ENCODE assay signal across 31 cellular contexts in the genomic region with DNA sequence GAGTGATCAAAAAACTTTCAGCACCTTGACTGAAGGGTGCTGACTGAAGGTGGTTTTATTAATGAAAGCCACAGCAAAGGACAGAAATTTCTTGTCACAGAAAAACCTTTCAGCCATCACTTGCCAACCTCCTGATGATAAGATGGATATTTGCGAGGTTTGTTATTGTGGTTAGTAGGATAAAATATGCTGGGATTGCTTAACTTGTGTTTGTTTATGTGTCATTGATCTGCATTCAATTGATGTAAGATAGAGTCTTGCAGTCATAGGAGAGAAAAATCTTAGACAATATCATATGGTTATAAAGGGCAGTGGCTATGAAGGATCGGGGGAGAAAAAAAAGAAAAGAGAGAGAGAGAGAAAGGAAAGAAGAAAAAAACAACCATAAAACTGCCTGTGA. TPM values are rescaled to one million over a fixed set of nuclear protein-coding genes. Genes with fewer than 3 reads are reported as not detected.
DNase-seq lines count a peak whose midpoint lies in the region; FAIRE-seq and TF ChIP-seq lines count a peak whose summit lies in the region.
"Had no signal": no experiment of that assay in that cellular context is flagged by ENCODE, and none has a peak within 500 bp of the region (broad histone marks: within the 10 kb centered on the region; RNA-seq: fewer than 3 reads in every experiment).

No MANE protein-coding gene starts in this region.

- peak overlapping the region; percentile 34 for H3K4me2 ChIP-seq in Loucy (ENCODE audit: low read depth, low read length, poor library complexity, severe bottlenecking)
- H3K4me2 ChIP-seq: KMS-11 had no signal

- H3K27me3 Mint-ChIP-seq in activated CD4-positive, alpha-beta memory T cell treated with anti-CD3 and anti-CD28 coated beads, Interleukin-2, amount 10 ng/mL, durations not matched to agents 7 days and 5 days = peaks cover 24% of the 10 kb centered on the region
- peaks cover 29% of the 10 kb centered on the region for H3K27me3 Mint-ChIP-seq in activated CD4-positive, alpha-beta memory T cell treated with anti-CD3 and anti-CD28 coated beads for 36 hours
- H3K27me3 Mint-ChIP-seq: B cell had no signal

- intact Hi-C loops in activated CD4-positive, alpha-beta memory T cell treated with anti-CD3 and anti-CD28 coated beads for 36 hours (cut with micrococcal nuclease) = no loop called here

- H3K27ac Mint-ChIP-seq in activated CD4-positive, alpha-beta memory T cell treated with anti-CD3 and anti-CD28 coated beads, Interleukin-2, amount 10 ng/mL, durations not matched to agents 7 days and 5 days = no peak overlapping the region
- H3K27ac Mint-ChIP-seq in activated CD4-positive, alpha-beta memory T cell treated with anti-CD3 and anti-CD28 coated beads for 36 hours = no peak overlapping the region
- H3K27ac Mint-ChIP-seq: activated naive CD4-positive, alpha-beta T cell treated with anti-CD3 and anti-CD28 coated beads, Interleukin-2, amount 50 U/mL, for 24 hours; B cell; CD8-positive, alpha-beta T cell; naive thymus-derived CD4-positive, alpha-beta T cell had no signal

- no peaks in the 10 kb centered on the region for H3K9me3 Mint-ChIP-seq in activated CD4-positive, alpha-beta memory T cell treated with anti-CD3 and anti-CD28 coated beads, Interleukin-2, amount 10 ng/mL, durations not matched to agents 7 days and 5 days
- no peaks in the 10 kb centered on the region for H3K9me3 Mint-ChIP-seq in activated CD4-positive, alpha-beta memory T cell treated with anti-CD3 and anti-CD28 coated beads for 36 hours
- H3K9me3 Mint-ChIP-seq: activated naive CD4-positive, alpha-beta T cell treated with anti-CD3 and anti-CD28 coated beads, Interleukin-2, amount 50 U/mL, for 24 hours; CD8-positive, alpha-beta T cell; central memory CD8-positive, alpha-beta T cell; naive thymus-derived CD4-positive, alpha-beta T cell had no signal

- peaks cover 57% of the 10 kb centered on the region for H3K4me1 ChIP-seq in Loucy (ENCODE audit: insufficient read depth, low read length, poor library complexity, severe bottlenecking)
- H3K4me1 ChIP-seq: thyroid gland, vagina had no signal

- H4K20me1 ChIP-seq in Loucy (ENCODE audit: insufficient read depth, low read length, poor library complexity, severe bottlenecking) = no peaks in the 10 kb centered on the region

- no peak for TF ChIP-seq CTCF in AG10803 (conservative IDR thresholded peaks at IDR 0.05; ENCODE audit: low read length)
- TF ChIP-seq CTCF in Loucy (conservative IDR thresholded peaks at IDR 0.05; ENCODE audit: low read length) = no peak
- no peak for TF ChIP-seq CTCF in bronchial epithelial cell (IDR thresholded peaks at IDR 0.05; ENCODE audit: insufficient read depth, low read length, severe bottlenecking)
- no peak for TF ChIP-seq CTCF in fibroblast of pulmonary artery (IDR thresholded peaks at IDR 0.05; ENCODE audit: low read length, missing control alignments)

- no peaks in the 10 kb centered on the region for H3K36me3 Mint-ChIP-seq in activated CD4-positive, alpha-beta memory T cell treated with anti-CD3 and anti-CD28 coated beads, Interleukin-2, amount 10 ng/mL, durations not matched to agents 7 days and 5 days (ENCODE audit: low read depth)
- no peaks in the 10 kb centered on the region for H3K36me3 Mint-ChIP-seq in activated CD4-positive, alpha-beta memory T cell treated with anti-CD3 and anti-CD28 coated beads for 36 hours
- H3K36me3 Mint-ChIP-seq: activated naive CD4-positive, alpha-beta T cell treated with anti-CD3 and anti-CD28 coated beads, Interleukin-2, amount 50 U/mL, for 24 hours; CD8-positive, alpha-beta T cell; naive thymus-derived CD4-positive, alpha-beta T cell had no signal

- no peak overlapping the region for H2AFZ ChIP-seq in Loucy (ENCODE audit: low read length)

- H3K9me2 ChIP-seq in Loucy (replicated peaks; ENCODE audit: low read depth, low read length) = no peaks in the 10 kb centered on the region

- H3K79me2 ChIP-seq in Loucy (ENCODE audit: insufficient read depth, low read length) = no peaks in the 10 kb centered on the region

- POLR2A ChIA-PET in activated CD4-positive, alpha-beta memory T cell treated with anti-CD3 and anti-CD28 coated beads, Interleukin-2, amount 10 ng/mL, durations not matched to agents 7 days and 5 days (lab: Charles Lee) = no interaction called here
- POLR2A ChIA-PET in activated CD4-positive, alpha-beta memory T cell treated with anti-CD3 and anti-CD28 coated beads for 36 hours (lab: Charles Lee) = no interaction called here

- no peaks in the 10 kb centered on the region for H3K9me3 ChIP-seq in Loucy (ENCODE audit: insufficient read depth, low read depth, low read length)
- H3K9me3 ChIP-seq: right lobe of liver, thyroid gland, vagina had no signal

- FAIRE-seq in bronchial epithelial cell (lab: Jason Lieb, UNC) = no peak
- FAIRE-seq: GM12892, RCC 7860 had no signal

- H3K4me3 Mint-ChIP-seq in activated CD4-positive, alpha-beta memory T cell treated with anti-CD3 and anti-CD28 coated beads, Interleukin-2, amount 10 ng/mL, durations not matched to agents 7 days and 5 days = no peak overlapping the region
- no peak overlapping the region for H3K4me3 Mint-ChIP-seq in activated CD4-positive, alpha-beta memory T cell treated with anti-CD3 and anti-CD28 coated beads for 36 hours
- H3K4me3 Mint-ChIP-seq: activated naive CD4-positive, alpha-beta T cell treated with anti-CD3 and anti-CD28 coated beads, Interleukin-2, amount 50 U/mL, for 24 hours; B cell; CD8-positive, alpha-beta T cell; central memory CD8-positive, alpha-beta T cell; naive thymus-derived CD4-positive, alpha-beta T cell had no signal

- H3K27me3 ChIP-seq in Loucy (ENCODE audit: insufficient read depth, low read length, poor library complexity, severe bottlenecking) (no peaks in the 10 kb centered on the region), bronchial epithelial cell (ENCODE audit: control insufficient read depth, insufficient read depth, low read length) (peaks cover 3% of the 10 kb centered on the region)
- H3K27me3 ChIP-seq: right lobe of liver, thyroid gland, vagina had no signal

- H3K4me1 Mint-ChIP-seq in activated CD4-positive, alpha-beta memory T cell treated with anti-CD3 and anti-CD28 coated beads, Interleukin-2, amount 10 ng/mL, durations not matched to agents 7 days and 5 days = peaks cover 12% of the 10 kb centered on the region
- peaks cover 8% of the 10 kb centered on the region for H3K4me1 Mint-ChIP-seq in activated CD4-positive, alpha-beta memory T cell treated with anti-CD3 and anti-CD28 coated beads for 36 hours (ENCODE audit: low read depth)
- H3K4me1 Mint-ChIP-seq: activated naive CD4-positive, alpha-beta T cell treated with anti-CD3 and anti-CD28 coated beads, Interleukin-2, amount 50 U/mL, for 24 hours; central memory CD8-positive, alpha-beta T cell had no signal

- H3F3A ChIP-seq in Loucy (ENCODE audit: low read depth) = no peaks in the 10 kb centered on the region

- H3K36me3 ChIP-seq in Loucy (ENCODE audit: insufficient read depth, low read length) (no peaks in the 10 kb centered on the region), bronchial epithelial cell (ENCODE audit: control insufficient read depth, insufficient read depth, low read length) (no peaks in the 10 kb centered on the region)
- H3K36me3 ChIP-seq: right lobe of liver, thyroid gland, vagina had no signal

- no peak overlapping the region for H3K4me3 ChIP-seq in AG10803 (ENCODE audit: low read length)
- H3K4me3 ChIP-seq in Loucy (ENCODE audit: low read length, poor library complexity, severe bottlenecking) = no peak overlapping the region
- H3K4me3 ChIP-seq in bronchial epithelial cell (ENCODE audit: low read depth, low read length) = no peak overlapping the region
- H3K4me3 ChIP-seq in fibroblast of pulmonary artery (replicated peaks; ENCODE audit: low read depth, low read length) = no peak overlapping the region
- H3K4me3 ChIP-seq: right lobe of liver, thyroid gland, vagina had no signal

- H3K9ac ChIP-seq in Loucy (ENCODE audit: low read depth, low read length, poor library complexity, severe bottlenecking) = no peak overlapping the region
- H3K9ac ChIP-seq: KMS-11 had no signal

- DNase-seq in AG10803 (ENCODE audit: low read depth) = peak; percentile 8
- DNase-seq in bronchial epithelial cell (ENCODE audit: low read depth) = peak; percentile 64
- peak; percentile 49 for DNase-seq in fibroblast of pulmonary artery (ENCODE audit: low read depth)
- no peak for DNase-seq in activated CD4-positive, alpha-beta memory T cell treated with anti-CD3 and anti-CD28 coated beads, Interleukin-2, amount 10 ng/mL, durations not matched to agents 7 days and 5 days
- DNase-seq in activated CD4-positive, alpha-beta memory T cell treated with anti-CD3 and anti-CD28 coated beads for 36 hours = no peak
- no peak for DNase-seq in stimulated activated naive CD4-positive, alpha-beta T cell (lab: John Stamatoyannopoulos, UW)
- DNase-seq in activated CD4-positive, alpha-beta T cell treated with anti-CD3 and anti-CD28 coated beads, Interleukin-2, amount 50 U/mL, for 48 hours = no peak
- DNase-seq: CD8-positive, alpha-beta T cell; DMS 273 treated with DMSO at 0.1 percent for 48 hours; H7; midbrain; naive thymus-derived CD4-positive, alpha-beta T cell; NCI-H1436; NCI-H2081; NCI-H774; right lobe of liver; SIG-M5; stimulated activated CD4-positive, alpha-beta T cell treated with anti-CD3 and anti-CD28 coated beads, Interleukin-2, amount 100 ng/mL, for 48 hours; thyroid gland had no signal

- CTCF ChIA-PET in activated CD4-positive, alpha-beta memory T cell treated with anti-CD3 and anti-CD28 coated beads, Interleukin-2, amount 10 ng/mL, durations not matched to agents 7 days and 5 days (lab: Charles Lee) = no interaction called here
- CTCF ChIA-PET in activated CD4-positive, alpha-beta memory T cell treated with anti-CD3 and anti-CD28 coated beads for 36 hours (lab: Charles Lee) = no interaction called here

RNA-seq across cellular contexts. Expression of gene TSBP1, which starts 1.2 kb away (rescaled TPM):
- total RNA-seq in bronchial epithelial cell = not detected in 2 replicates
- not detected for total RNA-seq in activated CD4-positive, alpha-beta memory T cell treated with anti-CD3 and anti-CD28 coated beads, Interleukin-2, amount 10 ng/mL, durations not matched to agents 7 days and 5 days
- not detected for total RNA-seq in activated CD4-positive, alpha-beta memory T cell treated with anti-CD3 and anti-CD28 coated beads for 36 hours
- total RNA-seq: A673; B cell; CD8-positive, alpha-beta T cell; dermis microvascular lymphatic vessel endothelial cell; H7; liver; naive thymus-derived CD4-positive, alpha-beta T cell; posterior vena cava; right lobe of liver; thyroid gland; vagina had no signal

RNA-seq across cellular contexts. Expression of gene BTNL2, which starts 36.5 kb away (rescaled TPM):
- total RNA-seq in bronchial epithelial cell = 0.13 and 0.26 TPM in 2 replicates
- not detected for total RNA-seq in activated CD4-positive, alpha-beta memory T cell treated with anti-CD3 and anti-CD28 coated beads, Interleukin-2, amount 10 ng/mL, durations not matched to agents 7 days and 5 days
- total RNA-seq in activated CD4-positive, alpha-beta memory T cell treated with anti-CD3 and anti-CD28 coated beads for 36 hours = not detected
- total RNA-seq: A673; B cell; CD8-positive, alpha-beta T cell; dermis microvascular lymphatic vessel endothelial cell; H7; liver; naive thymus-derived CD4-positive, alpha-beta T cell; posterior vena cava; right lobe of liver; thyroid gland; vagina had no signal

Comparison
In these comparisons a context has a peak if more than half of its experiments do, and no peak if none do; other contexts are left out.
1. DNase-seq: peak in AG10803 (single experiment), bronchial epithelial cell (single experiment) and fibroblast of pulmonary artery (single experiment); none in activated CD4-positive, alpha-beta memory T cell treated with anti-CD3 and anti-CD28 coated beads, Interleukin-2, amount 10 ng/mL, durations not matched to agents 7 days and 5 days (single experiment), activated CD4-positive, alpha-beta memory T cell treated with anti-CD3 and anti-CD28 coated beads for 36 hours (single experiment), stimulated activated naive CD4-positive, alpha-beta T cell (0 of 6) and activated CD4-positive, alpha-beta T cell treated with anti-CD3 and anti-CD28 coated beads, Interleukin-2, amount 50 U/mL, for 48 hours (0 of 2).